Comparison of ENCODE assay signal across 1 cellular context in genomic region chr7:36207451-36208291, GRCh38.
TF ChIP-seq lines count a peak whose summit lies in the region.

No MANE protein-coding gene starts in this region.

TF ChIP-seq in A549, 52 proteins besides CTCF, POLR2A, EP300 and RAD21 (continued from another document):
- TF ChIP-seq BCL3 (IDR thresholded peaks at IDR 0.05): peak; percentile 65; the same call in 1 of the 3 replicates
- peak; percentile 82; the same call in 1 of the 2 replicates for TF ChIP-seq HOXB13 (CRISPR knock-in tag; IDR thresholded peaks at IDR 0.05; ENCODE audit: low read depth)
- peak; percentile 49; the same call in 1 of the 2 replicates for TF ChIP-seq FOSL2 (IDR thresholded peaks at IDR 0.05)
- TF ChIP-seq FOSL2 (CRISPR knock-in tag; IDR thresholded peaks at IDR 0.05): peak; percentile 90
- no peak for TF ChIP-seq TFCP2L1 (CRISPR knock-in tag; IDR thresholded peaks at IDR 0.05)
- TF ChIP-seq MAFK (IDR thresholded peaks at IDR 0.05; ENCODE audit: partially characterized antibody): peak; percentile 100
- TF ChIP-seq, protein P1, sequence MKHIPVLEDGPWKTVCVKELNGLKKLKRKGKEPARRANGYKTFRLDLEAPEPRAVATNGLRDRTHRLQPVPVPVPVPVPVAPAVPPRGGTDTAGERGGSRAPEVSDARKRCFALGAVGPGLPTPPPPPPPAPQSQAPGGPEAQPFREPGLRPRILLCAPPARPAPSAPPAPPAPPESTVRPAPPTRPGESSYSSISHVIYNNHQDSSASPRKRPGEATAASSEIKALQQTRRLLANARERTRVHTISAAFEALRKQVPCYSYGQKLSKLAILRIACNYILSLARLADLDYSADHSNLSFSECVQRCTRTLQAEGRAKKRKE (CRISPR knock-in tag; IDR thresholded peaks at IDR 0.05; ENCODE audit: low read depth): peak; percentile 66; the same call in 1 of the 2 replicates
- TF ChIP-seq BHLHE40 (IDR thresholded peaks at IDR 0.05; ENCODE audit: low read depth, low read length): no peak
- TF ChIP-seq, protein P2, sequence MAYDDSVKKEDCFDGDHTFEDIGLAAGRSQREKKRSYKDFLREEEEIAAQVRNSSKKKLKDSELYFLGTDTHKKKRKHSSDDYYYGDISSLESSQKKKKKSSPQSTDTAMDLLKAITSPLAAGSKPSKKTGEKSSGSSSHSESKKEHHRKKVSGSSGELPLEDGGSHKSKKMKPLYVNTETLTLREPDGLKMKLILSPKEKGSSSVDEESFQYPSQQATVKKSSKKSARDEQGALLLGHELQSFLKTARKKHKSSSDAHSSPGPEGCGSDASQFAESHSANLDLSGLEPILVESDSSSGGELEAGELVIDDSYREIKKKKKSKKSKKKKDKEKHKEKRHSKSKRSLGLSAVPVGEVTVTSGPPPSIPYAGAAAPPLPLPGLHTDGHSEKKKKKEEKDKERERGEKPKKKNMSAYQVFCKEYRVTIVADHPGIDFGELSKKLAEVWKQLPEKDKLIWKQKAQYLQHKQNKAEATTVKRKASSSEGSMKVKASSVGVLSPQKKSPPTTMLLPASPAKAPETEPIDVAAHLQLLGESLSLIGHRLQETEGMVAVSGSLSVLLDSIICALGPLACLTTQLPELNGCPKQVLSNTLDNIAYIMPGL (CRISPR knock-in tag; IDR thresholded peaks at IDR 0.05; ENCODE audit: borderline replicate concordance): no peak
- peak; percentile 49 to 64; a peak in 2 of 5 replicates for TF ChIP-seq JUN (IDR thresholded peaks at IDR 0.05)
- peak; percentile 77; the same call in 1 of the 2 replicates for TF ChIP-seq HOXB5 (CRISPR knock-in tag; IDR thresholded peaks at IDR 0.05)
- no peak for TF ChIP-seq MAZ (IDR thresholded peaks at IDR 0.05; ENCODE audit: borderline replicate concordance, low read depth, low read length)
- no peak for TF ChIP-seq RNF2 (IDR thresholded peaks at IDR 0.05; ENCODE audit: borderline replicate concordance, low read depth)
- TF ChIP-seq CEBPB (IDR thresholded peaks at IDR 0.05): peak; percentile 38 to 52; a peak in 1 of 4 replicates
- peak; percentile 77 for TF ChIP-seq JUNB (IDR thresholded peaks at IDR 0.05)
TF ChIP-seq in A549: peak in this region for 15.
